1 cellular context compared by ENCODE assay signal in genomic region chr6:8108031-8108660, GRCh38.
TF ChIP-seq lines count a peak whose summit lies in the region.

No MANE protein-coding gene starts in this region.

TF ChIP-seq in HepG2, 621 proteins besides CTCF, POLR2A, EP300 and RAD21 (continued from another document):
- TF ChIP-seq ZNF687 (CRISPR knock-in tag; IDR thresholded peaks at IDR 0.05) (peak; percentile 25; the same call in 1 of the 2 replicates), CBX5 (CRISPR knock-in tag; IDR thresholded peaks at IDR 0.05; ENCODE audit: borderline replicate concordance) (peak; percentile 53; the same call in 1 of the 2 replicates), HIC2 (CRISPR knock-in tag; IDR thresholded peaks at IDR 0.05; ENCODE audit: low read depth) (0 out of 2 replicates have a peak, but pooled peaks have one; percentile 17), ZNF501 (CRISPR knock-in tag; IDR thresholded peaks at IDR 0.05) (peak; percentile 37; the same call in 1 of the 2 replicates), MBNL3 (CRISPR knock-in tag; conservative IDR thresholded peaks at IDR 0.05) (no peak), ZNF598 (CRISPR knock-in tag; IDR thresholded peaks at IDR 0.05; ENCODE audit: borderline replicate concordance) (no peak), ERF (CRISPR knock-in tag; IDR thresholded peaks at IDR 0.05) (peak; percentile 61), ZNF317 (CRISPR knock-in tag; IDR thresholded peaks at IDR 0.05) (0 out of 2 replicates have a peak, but pooled peaks have one; percentile 23), ZBTB38 (CRISPR knock-in tag; IDR thresholded peaks at IDR 0.05) (peak; percentile 69), ATF7 (IDR thresholded peaks at IDR 0.05) (no peak), ATF7 (CRISPR knock-in tag; IDR thresholded peaks at IDR 0.05) (no peak), ZNF644 (CRISPR knock-in tag; IDR thresholded peaks at IDR 0.05; ENCODE audit: low read depth) (0 out of 2 replicates have a peak, but pooled peaks have one; percentile 55)
- TF ChIP-seq, protein P1, sequence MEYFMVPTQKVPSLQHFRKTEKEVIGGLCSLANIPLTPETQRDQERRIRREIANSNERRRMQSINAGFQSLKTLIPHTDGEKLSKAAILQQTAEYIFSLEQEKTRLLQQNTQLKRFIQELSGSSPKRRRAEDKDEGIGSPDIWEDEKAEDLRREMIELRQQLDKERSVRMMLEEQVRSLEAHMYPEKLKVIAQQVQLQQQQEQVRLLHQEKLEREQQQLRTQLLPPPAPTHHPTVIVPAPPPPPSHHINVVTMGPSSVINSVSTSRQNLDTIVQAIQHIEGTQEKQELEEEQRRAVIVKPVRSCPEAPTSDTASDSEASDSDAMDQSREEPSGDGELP (IDR thresholded peaks at IDR 0.05; ENCODE audit: borderline replicate concordance, low read depth) = peak; percentile 23; the same call in 1 of the 2 replicates
- TF ChIP-seq, protein P2, sequence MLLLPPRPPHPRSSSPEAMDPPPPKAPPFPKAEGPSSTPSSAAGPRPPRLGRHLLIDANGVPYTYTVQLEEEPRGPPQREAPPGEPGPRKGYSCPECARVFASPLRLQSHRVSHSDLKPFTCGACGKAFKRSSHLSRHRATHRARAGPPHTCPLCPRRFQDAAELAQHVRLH (CRISPR knock-in tag; IDR thresholded peaks at IDR 0.05; ENCODE audit: borderline replicate concordance, low read depth) = peak; percentile 75; the same call in 1 of the 2 replicates
